ENCODE assay signal across 10 cellular contexts in the genomic region with DNA sequence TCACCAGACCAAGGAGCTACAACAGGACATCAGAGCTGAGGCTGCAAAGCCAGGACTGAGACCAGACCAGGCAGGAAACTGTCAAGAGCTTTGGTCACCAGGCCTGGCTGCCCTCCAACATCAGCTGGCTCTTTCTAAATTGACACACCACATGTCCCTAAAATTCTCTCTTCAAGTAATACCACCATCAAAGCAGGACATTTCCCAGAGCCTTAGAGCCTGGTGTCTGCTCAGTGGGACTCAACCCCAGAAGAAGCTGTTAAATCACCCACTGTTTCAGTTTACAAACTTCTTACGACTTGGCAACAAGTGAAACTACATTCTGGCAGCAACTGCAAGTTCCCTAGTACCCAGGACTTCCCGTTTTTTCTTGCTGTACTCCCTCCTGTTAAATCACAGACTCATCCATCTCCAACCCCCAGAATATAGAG. TPM values are rescaled to one million over a fixed set of nuclear protein-coding genes. Genes with fewer than 3 reads are reported as not detected.
DNase-seq lines count a peak whose midpoint lies in the region; ATAC-seq and TF ChIP-seq lines count a peak whose summit lies in the region.
"Had no signal": no experiment of that assay in that cellular context is flagged by ENCODE, and none has a peak within 500 bp of the region (broad histone marks: within the 10 kb centered on the region; RNA-seq: fewer than 3 reads in every experiment).

No MANE protein-coding gene starts in this region.

- no peak for TF ChIP-seq EP300 in esophagus muscularis mucosa (IDR thresholded peaks at IDR 0.05)

- ATAC-seq in naive B cell (ENCODE audit: low read depth in 2 of 2) (peak; percentile 23 to 24), HG03469 (IDR thresholded peaks at IDR 0.05; ENCODE audit: unreplicated experiment) (no peak)

- peak; percentile 73 for DNase-seq in Ammon's horn (ENCODE audit: low spot score)
- peak; percentile 59 to 85 for DNase-seq in NOMO-1 (lab: John Stamatoyannopoulos, UW; ENCODE audit: unreplicated experiment in 2 of 2)
- DNase-seq in esophagus muscularis mucosa (ENCODE audit: extremely low spot score) = no peak
- peak; percentile 48 for DNase-seq in naive B cell
- DNase-seq in NCI-H128 (lab: John Stamatoyannopoulos, UW; ENCODE audit: unreplicated experiment) = no peak
- DNase-seq in PC-9 = no peak
- DNase-seq in NCI-H2107 (lab: John Stamatoyannopoulos, UW) = no peak
- DNase-seq: DND-41 had no signal

- H3K36me3 Mint-ChIP-seq in naive B cell = no peaks in the 10 kb centered on the region

- no peaks in the 10 kb centered on the region for H3K9me2 ChIP-seq in PC-9 (ENCODE audit: insufficient read depth)

- H3K4me3 Mint-ChIP-seq in naive B cell = peak overlapping the region; percentile 55 to 87 (median 68)

- peaks cover 74 to 95% (median 84%) of the 10 kb centered on the region in 3 donors for H3K4me1 Mint-ChIP-seq in naive B cell

- no peaks in the 10 kb centered on the region for H3K9me3 ChIP-seq in esophagus muscularis mucosa
- no peaks in the 10 kb centered on the region for H3K9me3 ChIP-seq in PC-9 (ENCODE audit: insufficient read depth, low read depth)

- no peaks in the 10 kb centered on the region for H3K27me3 Mint-ChIP-seq in naive B cell

- TF ChIP-seq POLR2A in esophagus muscularis mucosa (IDR thresholded peaks at IDR 0.05; ENCODE audit: low read depth) = no peak

- BruUV-seq in PC-9 (replicated peaks; lab: Mats Ljungman, UMichigan) = no TSS peak

- H3K9me3 Mint-ChIP-seq in naive B cell = no peaks in the 10 kb centered on the region

- POLR2A ChIA-PET in PC-9 (lab: Charles Lee; ENCODE audit: unreplicated experiment) = interaction anchor here (0.5 kb wide), 1 partner anchor 160 kb away, joined by 12 read pairs; no protein-coding TSS in a partner anchor

- no peaks in the 10 kb centered on the region for H3K36me3 ChIP-seq in esophagus muscularis mucosa
- H3K36me3 ChIP-seq in PC-9 (ENCODE audit: low read depth) = no peaks in the 10 kb centered on the region

- H3K27ac ChIP-seq in esophagus muscularis mucosa (replicated peaks in 1 of 4) (peak overlapping the region; percentile 27 to 87 (median 78)), PC-9 (no peak overlapping the region)
- H3K27ac ChIP-seq: VCaP had no signal

- no peaks in the 10 kb centered on the region for H4K20me1 ChIP-seq in PC-9 (ENCODE audit: insufficient read depth)

- intact Hi-C loops in esophagus muscularis mucosa (cut with DNase I) (loop anchor here (10.0 kb wide), 1 partner anchor 332 kb away; no protein-coding TSS in a partner anchor), PC-9 (cut with micrococcal nuclease; ENCODE audit: unreplicated experiment) (no loop called here)

- TF ChIP-seq CTCF in esophagus muscularis mucosa (IDR thresholded peaks at IDR 0.05) (no peak), PC-9 (conservative IDR thresholded peaks at IDR 0.05) (no peak)

- CTCF ChIA-PET in PC-9 (lab: Charles Lee) = interaction anchor here (0.7 to 1.1 kb wide), 2 partner anchors 163 to 333 kb away, joined by 5 to 20 read pairs; no protein-coding TSS in a partner anchor

- peaks cover 68 to 85% (median 79%) of the 10 kb centered on the region in 4 donors for H3K4me1 ChIP-seq in esophagus muscularis mucosa
- H3K4me1 ChIP-seq in PC-9 (replicated peaks; ENCODE audit: insufficient read depth) = peaks cover 36% of the 10 kb centered on the region

- H3K79me2 ChIP-seq in PC-9 (ENCODE audit: low read depth) = no peaks in the 10 kb centered on the region

- no peak overlapping the region for H3K4me2 ChIP-seq in PC-9

- H3K27ac Mint-ChIP-seq in naive B cell = peak overlapping the region; percentile 63 to 97 (median 91)

- H3K4me3 ChIP-seq in esophagus muscularis mucosa = no peak overlapping the region
- no peak overlapping the region for H3K4me3 ChIP-seq in PC-9

- H2AFZ ChIP-seq in PC-9 = no peak overlapping the region

- H3K27me3 ChIP-seq in esophagus muscularis mucosa (no peaks in the 10 kb centered on the region), PC-9 (ENCODE audit: insufficient read depth, low read depth) (no peaks in the 10 kb centered on the region)

- WGBS in esophagus muscularis mucosa = 0% methylated on average over 2 of the region's 2 CpGs

- peaks cover 30% of the 10 kb centered on the region; the same call in 1 of the 2 replicates for H3F3A ChIP-seq in PC-9 (ENCODE audit: insufficient read depth, low read depth)

RNA-seq across cellular contexts. Expression of a gene that starts 3.8 kb away (rescaled TPM):
- total RNA-seq in esophagus muscularis mucosa (10 to 100 TPM in 1 of 4 donors, 1 to 10 TPM in 2, under 1 TPM in 1; 0.83 to 51.4 (median 3.4) TPM), PC-9 (2021) (1.4 and 1.7 TPM in 2 replicates)
- 10 to 100 TPM in 3 of 6 donors, 1 to 10 TPM in 3; 6.1 to 35.9 (median 9.4) TPM for polyA plus RNA-seq in naive B cell (ENCODE audit: low read depth in 6 of 6)

Comparison
In these comparisons a context has a peak if more than half of its experiments do, and no peak if none do; other contexts are left out.
1. DNase-seq: peak in Ammon's horn (single experiment), NOMO-1 (2 of 2) and naive B cell (single experiment); none in esophagus muscularis mucosa (single experiment), NCI-H128 (single experiment), PC-9 (0 of 2) and NCI-H2107 (single experiment).